In genomic region chr6:127471379-127472255, GRCh38 we compare ENCODE assay signal across 19 cellular contexts. TPM values are rescaled to one million over a fixed set of nuclear protein-coding genes. Genes with fewer than 3 reads are reported as not detected.
DNase-seq lines count a peak whose midpoint lies in the region; ATAC-seq and TF ChIP-seq lines count a peak whose summit lies in the region.
"Had no signal": no experiment of that assay in that cellular context is flagged by ENCODE, and none has a peak within 500 bp of the region (broad histone marks: within the 10 kb centered on the region; RNA-seq: fewer than 3 reads in every experiment).

No MANE protein-coding gene starts in this region.

- H3K27ac ChIP-seq in PC-9 (no peak overlapping the region), right lobe of liver (no peak overlapping the region), ascending aorta (no peak overlapping the region), smooth muscle cell (ENCODE audit: low read depth) (no peak overlapping the region)
- H3K27ac ChIP-seq: BLaER1, cardiac muscle cell, prostate gland, WERI-Rb-1 had no signal

- no peaks in the 10 kb centered on the region for H3F3A ChIP-seq in PC-9 (ENCODE audit: insufficient read depth, low read depth)
- no peaks in the 10 kb centered on the region for H3F3A ChIP-seq in smooth muscle cell (ENCODE audit: low read depth)

- peaks cover 16% of the 10 kb centered on the region for H3K36me3 Mint-ChIP-seq in activated naive CD8-positive, alpha-beta T cell treated with anti-CD3 and anti-CD28 coated beads for 36 hours

- no peaks in the 10 kb centered on the region for H3K9me3 Mint-ChIP-seq in activated naive CD8-positive, alpha-beta T cell treated with anti-CD3 and anti-CD28 coated beads for 36 hours

- intact Hi-C loops in PC-9 (cut with micrococcal nuclease; ENCODE audit: unreplicated experiment) (no loop called here), right lobe of liver (cut with DNase I) (loop anchor here in 1 of 2 donors (10.0 kb wide), 1 partner anchor 53 kb away; no protein-coding TSS in a partner anchor), ascending aorta (cut with DNase I) (no loop called here)

- H3K9me2 ChIP-seq in PC-9 (ENCODE audit: insufficient read depth): no peaks in the 10 kb centered on the region

- POLR2A ChIA-PET in PC-9 (lab: Charles Lee; ENCODE audit: unreplicated experiment): no interaction called here

- no peak overlapping the region for H3K4me3 Mint-ChIP-seq in activated naive CD8-positive, alpha-beta T cell treated with anti-CD3 and anti-CD28 coated beads for 36 hours
- H3K4me3 Mint-ChIP-seq: activated CD8-positive, alpha-beta T cell treated with anti-CD3 and anti-CD28 coated beads, Interleukin-2, amount 10 ng/mL, durations not matched to agents 7 days and 5 days had no signal

- BruUV-seq in PC-9 (replicated peaks; lab: Mats Ljungman, UMichigan): no TSS peak

- H3K27me3 ChIP-seq in PC-9 (ENCODE audit: insufficient read depth, low read depth) (no peaks in the 10 kb centered on the region), right lobe of liver (no peaks in the 10 kb centered on the region), ascending aorta (no peaks in the 10 kb centered on the region), smooth muscle cell (ENCODE audit: low read depth) (no peaks in the 10 kb centered on the region)
- H3K27me3 ChIP-seq: BLaER1, cardiac muscle cell had no signal

- no peak overlapping the region for H3K27ac Mint-ChIP-seq in activated naive CD8-positive, alpha-beta T cell treated with anti-CD3 and anti-CD28 coated beads for 36 hours
- H3K27ac Mint-ChIP-seq: activated CD8-positive, alpha-beta T cell treated with anti-CD3 and anti-CD28 coated beads, Interleukin-2, amount 10 ng/mL, durations not matched to agents 7 days and 5 days had no signal

- DNase-seq in PC-9: no peak
- no peak for DNase-seq in right lobe of liver
- no peak for DNase-seq in ascending aorta (ENCODE audit: low spot score in 2 of 2)
- no peak for DNase-seq in AG20443 (ENCODE audit: low spot score)
- DNase-seq in activated naive CD8-positive, alpha-beta T cell treated with anti-CD3 and anti-CD28 coated beads for 36 hours: no peak
- no peak for DNase-seq in smooth muscle cell (lab: John Stamatoyannopoulos, UW; ENCODE audit: unreplicated experiment)
- DNase-seq: activated CD8-positive, alpha-beta T cell treated with anti-CD3 and anti-CD28 coated beads, Interleukin-2, amount 10 ng/mL, durations not matched to agents 7 days and 5 days; KBM-7; mammary epithelial cell; RPMI8226; stimulated activated naive CD8-positive, alpha-beta T cell treated with anti-CD3 and anti-CD28 coated beads, Interleukin-15, Interleukin-2, amounts not matched to agents 100 U/mL and 50 U/mL, for 24 hours; trophoblast cell; WERI-Rb-1 had no signal

- H4K20me1 ChIP-seq in PC-9 (ENCODE audit: insufficient read depth) (no peaks in the 10 kb centered on the region), smooth muscle cell (ENCODE audit: low read depth) (no peaks in the 10 kb centered on the region)
- H4K20me1 ChIP-seq: BLaER1 had no signal

- H2AFZ ChIP-seq in PC-9: no peak overlapping the region
- no peak overlapping the region for H2AFZ ChIP-seq in smooth muscle cell (ENCODE audit: low read depth)

- H3K27me3 Mint-ChIP-seq in activated naive CD8-positive, alpha-beta T cell treated with anti-CD3 and anti-CD28 coated beads for 36 hours: peaks cover 18% of the 10 kb centered on the region

- WGBS in right lobe of liver (ENCODE audit: insufficient coverage, low coverage, low lambda C conversion rate, missing lambda C conversion rate): 42% methylated on average over 5 of the region's 5 CpGs
- WGBS in smooth muscle cell (ENCODE audit: low lambda C conversion rate): 76% methylated on average over 5 of the region's 5 CpGs

- H3K4me1 Mint-ChIP-seq in activated naive CD8-positive, alpha-beta T cell treated with anti-CD3 and anti-CD28 coated beads for 36 hours: no peaks in the 10 kb centered on the region

- TF ChIP-seq CTCF in PC-9 (conservative IDR thresholded peaks at IDR 0.05): no peak
- TF ChIP-seq CTCF in right lobe of liver (IDR thresholded peaks at IDR 0.05): no peak
- TF ChIP-seq CTCF in ascending aorta (IDR thresholded peaks at IDR 0.05): no peak
- TF ChIP-seq CTCF in smooth muscle cell (IDR thresholded peaks at IDR 0.05; ENCODE audit: borderline replicate concordance, insufficient read depth, poor library complexity, severe bottlenecking): no peak

- H3K4me1 ChIP-seq in PC-9 (replicated peaks; ENCODE audit: insufficient read depth) (0 out of 2 replicates have a peak, but pooled peaks cover 7% of the 10 kb centered on the region), right lobe of liver (peaks cover 0 to 4% (median 0%) of the 10 kb centered on the region in 4 donors), ascending aorta (no peaks in the 10 kb centered on the region), smooth muscle cell (ENCODE audit: low read depth) (no peaks in the 10 kb centered on the region)
- H3K4me1 ChIP-seq: BLaER1, prostate gland had no signal

- no peaks in the 10 kb centered on the region for H3K36me3 ChIP-seq in PC-9 (ENCODE audit: low read depth)
- H3K36me3 ChIP-seq in right lobe of liver: no peaks in the 10 kb centered on the region
- H3K36me3 ChIP-seq in ascending aorta: no peaks in the 10 kb centered on the region
- no peaks in the 10 kb centered on the region for H3K36me3 ChIP-seq in smooth muscle cell (ENCODE audit: low read depth)
- H3K36me3 ChIP-seq: cardiac muscle cell, prostate gland had no signal

- H3K4me2 ChIP-seq in PC-9 (peak overlapping the region; percentile 5; the same call in 1 of the 2 replicates), smooth muscle cell (no peak overlapping the region)
- H3K4me2 ChIP-seq: BLaER1 had no signal

- CTCF ChIA-PET in PC-9 (lab: Charles Lee): no interaction called here

- H3K9ac ChIP-seq in smooth muscle cell (ENCODE audit: low read depth): no peak overlapping the region
- H3K9ac ChIP-seq: BLaER1 had no signal

- TF ChIP-seq POLR2A in right lobe of liver (IDR thresholded peaks at IDR 0.05): no peak

- ATAC-seq in GM18867 (IDR thresholded peaks at IDR 0.05; ENCODE audit: unreplicated experiment) (peak; percentile 64), HG02870 (IDR thresholded peaks at IDR 0.05; ENCODE audit: unreplicated experiment) (peak; percentile 52), right lobe of liver (peak; percentile 52 to 87 (median 63))
- ATAC-seq: activated CD8-positive, alpha-beta T cell treated with anti-CD3 and anti-CD28 coated beads, Interleukin-2, amount 10 ng/mL, durations not matched to agents 7 days and 5 days; esophagus mucosa; stimulated activated naive CD8-positive, alpha-beta T cell treated with anti-CD3 and anti-CD28 coated beads, Interleukin-15, Interleukin-2, amounts not matched to agents 100 U/mL and 50 U/mL, for 24 hours had no signal

- H3K4me3 ChIP-seq in PC-9 (no peak overlapping the region), right lobe of liver (no peak overlapping the region), ascending aorta (no peak overlapping the region), smooth muscle cell (no peak overlapping the region)
- H3K4me3 ChIP-seq: BLaER1, cardiac muscle cell, prostate gland had no signal

- H3K79me2 ChIP-seq in PC-9 (ENCODE audit: low read depth): no peaks in the 10 kb centered on the region
- H3K79me2 ChIP-seq in smooth muscle cell (ENCODE audit: low read depth): no peaks in the 10 kb centered on the region

- H3K9me3 ChIP-seq in PC-9 (ENCODE audit: insufficient read depth, low read depth) (no peaks in the 10 kb centered on the region), right lobe of liver (no peaks in the 10 kb centered on the region), ascending aorta (no peaks in the 10 kb centered on the region), smooth muscle cell (replicated peaks; ENCODE audit: low read depth) (no peaks in the 10 kb centered on the region)
- H3K9me3 ChIP-seq: prostate gland had no signal

RNA-seq across cellular contexts. Expression of gene KIAA0408, which starts 12.4 kb away (rescaled TPM):
- total RNA-seq in PC-9 (2021) (not detected in 2 replicates), right lobe of liver (under 1 TPM in 4 of 6 experiments, not detected in 2; 0.06 to 0.33 (median 0.16) TPM), ascending aorta (not detected), smooth muscle cell (3.6 and 8.9 TPM in 2 replicates)
- 1 to 10 TPM; 2.3 to 3.1 TPM for total RNA-seq in activated naive CD8-positive, alpha-beta T cell treated with anti-CD3 and anti-CD28 coated beads for 36 hours
- polyA plus RNA-seq in smooth muscle cell: 1.9 and 2.8 TPM in 2 replicates
- total RNA-seq: mammary epithelial cell had no signal
- polyA plus RNA-seq: mammary epithelial cell had no signal
